ENCODE assay signal across 34 cellular contexts in genomic region chr2:238552226-238552625, GRCh38.
"Had no signal": no experiment of that assay in that cellular context is flagged by ENCODE, and none has a peak within 500 bp of the region (broad histone marks: within the 10 kb centered on the region; RNA-seq: fewer than 3 reads in every experiment).

No MANE protein-coding gene starts in this region.

- H3K36me3 ChIP-seq: MG63 had no signal

- H3K4me3 ChIP-seq: MG63 had no signal

- H3K27me3 ChIP-seq: MG63 had no signal

- DNase-seq: Karpas-422, Kasumi-1, MG63, MM.1S, MV-4-11, NCI-H1048, NCI-H1092, NCI-H1092 treated with DMSO at 0.1 percent for 48 hours, NCI-H1105, NCI-H1105 treated with DMSO at 0.1 percent for 48 hours, NCI-H1417, NCI-H1417 treated with DMSO at 0.1 percent for 48 hours, NCI-H1436, NCI-H1436 treated with DMSO at 0.1 percent for 48 hours, NCI-H146, NCI-H1694, NCI-H1694 treated with DMSO at 0.1 percent for 48 hours, NCI-H187, NCI-H187 treated with DMSO at 0.1 percent for 48 hours, NCI-H1930, NCI-H2029, NCI-H2029 treated with DMSO at 0.1 percent for 48 hours, NCI-H2081, NCI-H2081 treated with DMSO at 0.1 percent for 48 hours, NCI-H2107, NCI-H2171, NCI-H2171 treated with DMSO at 0.1 percent for 48 hours, NCI-H2227 treated with DMSO at 0.1 percent for 48 hours, NCI-H226, NCI-H345, NCI-H446, NCI-H446 treated with DMSO at 0.1 percent for 48 hours, NCI-H510A, NCI-H510A treated with DMSO at 0.1 percent for 48 hours had no signal
